ENCODE assay signal across 1 cellular context in genomic region chr16:1871974-1872635, GRCh38.
TF ChIP-seq lines count a peak whose summit lies in the region.

Gene MEIOB (minus strand): TSS chr16:1872164. CDS start chr16:1868175, 3,989 bp downstream.

TF ChIP-seq in IMR-90, 13 proteins besides CTCF, POLR2A, EP300 and RAD21 (continued from another document):
- TF ChIP-seq RFX5 (IDR thresholded peaks at IDR 0.05; ENCODE audit: low read depth, low read length) (no peak), CHD1 (IDR thresholded peaks at IDR 0.05; ENCODE audit: low read depth, low read length) (no peak), RCOR1 (IDR thresholded peaks at IDR 0.05; ENCODE audit: insufficient replicate concordance, low read length) (no peak), NFE2L2 (IDR thresholded peaks at IDR 0.05; ENCODE audit: low read depth, low read length) (no peak)
